ENCODE assay signal across 9 cellular contexts in genomic region chr12:24909667-24910066, GRCh38. TPM values are rescaled to one million over a fixed set of nuclear protein-coding genes. Genes with fewer than 3 reads are reported as not detected.
A peak's percentile ranks its signal among the peaks of the same experiment; 100 is the strongest.
DNase-seq lines count a peak whose midpoint lies in the region; ATAC-seq and TF ChIP-seq lines count a peak whose summit lies in the region.
"Had no signal": no experiment of that assay in that cellular context is flagged by ENCODE, and none has a peak within 500 bp of the region (broad histone marks: within the 10 kb centered on the region; RNA-seq: fewer than 3 reads in every experiment).

No MANE protein-coding gene starts in this region.

- peak; percentile 94 for DNase-seq in CD1c-positive myeloid dendritic cell (ENCODE audit: extremely low spot score)
- peak; percentile 79 for DNase-seq in MV-4-11 (lab: John Stamatoyannopoulos, UW)
- DNase-seq in epithelial cell of prostate (ENCODE audit: low read depth, low spot score) = peak; percentile 89
- DNase-seq in non-pigmented ciliary epithelial cell (ENCODE audit: low read depth) = peak; percentile 87
- no peak for DNase-seq in dorsolateral prefrontal cortex
- no peak for DNase-seq in NCI-H345 (lab: John Stamatoyannopoulos, UW)
- DNase-seq in stimulated activated CD4-positive, alpha-beta T cell treated with anti-CD3 and anti-CD28 coated beads, Interleukin-2, amount 100 ng/mL, for 48 hours = no peak

- no peak for ATAC-seq in HG03571 (IDR thresholded peaks at IDR 0.05; ENCODE audit: unreplicated experiment)

- TF ChIP-seq CTCF in dorsolateral prefrontal cortex (IDR thresholded peaks at IDR 0.05 in 54 of 56, conservative IDR thresholded peaks at IDR 0.05 in 2 of 56; ENCODE audit: low read depth in 1 of 56, partially characterized antibody in 56 of 56) = no peak

- intact Hi-C loops in dorsolateral prefrontal cortex (cut with DNase I) = no loop called here

- no peak overlapping the region for H3K4me3 ChIP-seq in dorsolateral prefrontal cortex
- H3K4me3 ChIP-seq: cardiac muscle cell had no signal

- peak overlapping the region; percentile 91 for H3K27ac ChIP-seq in epithelial cell of prostate
- no peak overlapping the region for H3K27ac ChIP-seq in dorsolateral prefrontal cortex
- H3K27ac ChIP-seq: cardiac muscle cell had no signal

- H3K27me3 ChIP-seq in dorsolateral prefrontal cortex = no peaks in the 10 kb centered on the region

RNA-seq across cellular contexts. Expression of gene BCAT1, which starts 39.2 kb away (rescaled TPM):
- total RNA-seq in dorsolateral prefrontal cortex = 10 to 100 TPM; 11.5 to 48.1 (median 32.6) TPM

Comparison
In these comparisons a context has a peak if more than half of its experiments do, and no peak if none do; other contexts are left out.
1. DNase-seq: peak in CD1c-positive myeloid dendritic cell (single experiment), MV-4-11 (single experiment), epithelial cell of prostate (single experiment) and non-pigmented ciliary epithelial cell (single experiment); none in dorsolateral prefrontal cortex (0 of 10), NCI-H345 (single experiment) and stimulated activated CD4-positive, alpha-beta T cell treated with anti-CD3 and anti-CD28 coated beads, Interleukin-2, amount 100 ng/mL, for 48 hours (0 of 2).